2 cellular contexts compared by ENCODE assay signal in genomic region chr1:37629726-37630425, GRCh38.
A peak's percentile ranks its signal among the peaks of the same experiment; 100 is the strongest.
TF ChIP-seq lines count a peak whose summit lies in the region.

No MANE protein-coding gene starts in this region.

TF ChIP-seq in A549, 52 proteins besides CTCF, POLR2A, EP300 and RAD21:
- no peak for TF ChIP-seq HMGXB4 (CRISPR knock-in tag; IDR thresholded peaks at IDR 0.05; ENCODE audit: borderline replicate concordance)
- peak; percentile 28 for TF ChIP-seq MAFK (IDR thresholded peaks at IDR 0.05; ENCODE audit: partially characterized antibody)

TF ChIP-seq in H1, 55 proteins besides CTCF, POLR2A, EP300 and RAD21:
- TF ChIP-seq EZH2 (IDR thresholded peaks at IDR 0.05; ENCODE audit: low read depth, low read length, severe bottlenecking) (peak; percentile 27), HDAC2 (IDR thresholded peaks at IDR 0.05; ENCODE audit: borderline replicate concordance in 1 of 2, low read depth in 2 of 2, low read length in 2 of 2) (peak in 1 of 2 experiments; percentile 33; a peak in 1 of 4 replicates), KDM4A (IDR thresholded peaks at IDR 0.05; ENCODE audit: low read depth, low read length, severe bottlenecking) (no peak), KDM1A (IDR thresholded peaks at IDR 0.05; ENCODE audit: borderline replicate concordance, low read length) (peak; percentile 97), RXRA (IDR thresholded peaks at IDR 0.05; ENCODE audit: insufficient read depth, low read depth, low read length) (no peak)
